Comparison of ENCODE assay signal across 16 cellular contexts in genomic region chr6:138000955-138001354, GRCh38.
"Had no signal": no experiment of that assay in that cellular context is flagged by ENCODE, and none has a peak within 500 bp of the region (broad histone marks: within the 10 kb centered on the region; RNA-seq: fewer than 3 reads in every experiment).

No MANE protein-coding gene starts in this region.

- ATAC-seq: activated CD4-positive, alpha-beta T cell treated with anti-CD3 and anti-CD28 coated beads for 36 hours had no signal

- DNase-seq: activated CD4-positive, alpha-beta memory T cell treated with anti-CD3 and anti-CD28 coated beads, Interleukin-2, amount 10 ng/mL, durations not matched to agents 7 days and 5 days; activated CD4-positive, alpha-beta T cell treated with anti-CD3 and anti-CD28 coated beads for 36 hours; activated CD4-positive, alpha-beta T cell treated with anti-CD3 and anti-CD28 coated beads, Interleukin-2, amount 50 U/mL, for 1 hour; activated gamma-delta T cell treated with Interleukin-2 at 50 U/mL for 16 hours; activated naive CD4-positive, alpha-beta T cell treated with anti-CD3 and anti-CD28 coated beads, Interleukin-2, amount 10 ng/mL, durations not matched to agents 7 days and 5 days; activated naive CD8-positive, alpha-beta T cell treated with anti-CD3 and anti-CD28 coated beads for 36 hours; activated T-cell treated with anti-CD3 and anti-CD28 coated beads for 4 hours; activated T-cell treated with anti-CD3 and anti-CD28 coated beads, Interleukin-2, amount 50 U/mL, for 48 hours; brain microvascular endothelial cell; NCI-H1048; NCI-H187 treated with DMSO at 0.1 percent for 48 hours; NCI-H2081 treated with DMSO at 0.1 percent for 48 hours; SHP77; T-helper 1 cell; WERI-Rb-1 had no signal

- H3K4me3 Mint-ChIP-seq: activated CD4-positive, alpha-beta memory T cell treated with anti-CD3 and anti-CD28 coated beads, Interleukin-2, amount 10 ng/mL, durations not matched to agents 7 days and 5 days; activated CD4-positive, alpha-beta T cell treated with anti-CD3 and anti-CD28 coated beads for 36 hours; activated naive CD4-positive, alpha-beta T cell treated with anti-CD3 and anti-CD28 coated beads, Interleukin-2, amount 10 ng/mL, durations not matched to agents 7 days and 5 days; activated naive CD8-positive, alpha-beta T cell treated with anti-CD3 and anti-CD28 coated beads for 36 hours had no signal

- H3K27ac Mint-ChIP-seq: activated CD4-positive, alpha-beta memory T cell treated with anti-CD3 and anti-CD28 coated beads, Interleukin-2, amount 10 ng/mL, durations not matched to agents 7 days and 5 days; activated CD4-positive, alpha-beta T cell treated with anti-CD3 and anti-CD28 coated beads for 36 hours; activated naive CD4-positive, alpha-beta T cell treated with anti-CD3 and anti-CD28 coated beads, Interleukin-2, amount 10 ng/mL, durations not matched to agents 7 days and 5 days; activated naive CD8-positive, alpha-beta T cell treated with anti-CD3 and anti-CD28 coated beads for 36 hours; activated T-helper 2 cell treated with anti-CD3 and anti-CD28 coated beads, Interferon-gamma antibody, Interleukin-2, Interleukin-4, amounts not matched to agents 10 μg/mL and 5 μg/mL and 100 μg/mL, durations not matched to agents 14 hours and 24 hours and 36 hours had no signal

- H3K27me3 Mint-ChIP-seq: activated CD4-positive, alpha-beta memory T cell treated with anti-CD3 and anti-CD28 coated beads, Interleukin-2, amount 10 ng/mL, durations not matched to agents 7 days and 5 days had no signal
